In the genomic region with DNA sequence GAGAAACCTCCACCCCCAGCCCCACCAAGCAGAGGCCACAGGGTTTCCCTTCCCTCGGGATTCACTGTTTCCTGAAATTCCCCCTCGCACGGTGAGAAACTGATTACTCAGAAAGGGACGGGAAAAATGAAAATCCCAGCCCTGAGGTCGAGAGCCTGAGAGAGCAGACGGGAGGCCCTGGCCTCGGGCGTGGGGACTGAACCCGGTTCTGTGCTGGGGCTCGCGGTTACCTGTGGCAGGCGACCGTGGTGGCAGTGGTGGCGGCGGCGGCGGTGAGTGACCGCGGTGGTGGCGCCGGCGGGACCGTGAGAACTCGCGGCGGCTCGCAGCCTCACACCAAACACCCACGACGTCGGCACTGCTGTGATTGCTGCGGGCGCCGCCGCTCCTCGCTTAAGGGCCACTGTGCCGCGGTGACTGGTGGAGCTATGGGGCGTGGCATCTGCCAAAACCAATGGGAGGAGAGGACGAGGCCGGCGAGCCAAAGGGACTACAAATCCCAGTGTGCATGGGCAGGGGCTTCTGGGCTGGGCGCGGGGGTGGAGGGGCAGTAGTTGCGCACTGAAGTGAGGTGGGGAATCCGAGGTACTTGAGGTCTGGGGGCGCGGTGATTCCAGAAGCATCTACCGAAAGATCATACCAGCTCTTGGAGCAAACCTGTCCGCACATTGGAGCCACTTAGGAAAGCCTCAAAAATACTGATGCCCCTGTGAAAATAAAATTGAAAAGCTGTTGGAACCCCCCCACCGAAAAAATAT, we compare ENCODE assay signal across 7 cellular contexts. TPM values are rescaled to one million over a fixed set of nuclear protein-coding genes. Genes with fewer than 3 reads are reported as not detected.
A peak's percentile ranks its signal among the peaks of the same experiment; 100 is the strongest.
DNase-seq lines count a peak whose midpoint lies in the region; ATAC-seq and TF ChIP-seq lines count a peak whose summit lies in the region.

A gene (minus strand): TSS at position 369 of the 758 bp plus-strand sequence. CDS start 15,841 bp downstream, outside the sequence.

- H3K36me3 Mint-ChIP-seq in activated CD4-positive, alpha-beta T cell treated with anti-CD3 and anti-CD28 coated beads, Interleukin-2, amount 10 ng/mL, durations not matched to agents 24 days and 14 days (ENCODE audit: low read depth), result no peaks in the 10 kb centered on the region

- peaks cover 4% of the 10 kb centered on the region for H3K9me3 Mint-ChIP-seq in activated CD4-positive, alpha-beta T cell treated with anti-CD3 and anti-CD28 coated beads, Interleukin-2, amount 10 ng/mL, durations not matched to agents 24 days and 14 days

- peak within 1 kb of the TSS; percentile 70 for H3K4me3 Mint-ChIP-seq in activated CD4-positive, alpha-beta T cell treated with anti-CD3 and anti-CD28 coated beads, Interleukin-2, amount 10 ng/mL, durations not matched to agents 24 days and 14 days

- H3K9ac ChIP-seq in colonic mucosa (ENCODE audit: low read depth in 2 of 2, low read length in 2 of 2), result peak within 1 kb of the TSS; percentile 80 to 85

- DNase-seq in NCI-H2171 treated with DMSO at 0.1 percent for 48 hours (lab: John Stamatoyannopoulos, UW), result peak; percentile 97
- DNase-seq in activated CD4-positive, alpha-beta T cell treated with anti-CD3 and anti-CD28 coated beads, Interleukin-2, amount 10 ng/mL, durations not matched to agents 24 days and 14 days, result peak; percentile 92
- DNase-seq in colonic mucosa, result peak; percentile 97
- peak; percentile 92 for DNase-seq in kidney glomerular epithelial cell (lab: John Stamatoyannopoulos, UW)
- peak; percentile 88 for DNase-seq in stimulated activated CD4-positive, alpha-beta T cell treated with anti-CD3 and anti-CD28 coated beads, Interleukin-15, amount 100 ng/mL, for 24 hours

- peaks cover 28% of the 10 kb centered on the region for H3K4me1 Mint-ChIP-seq in activated CD4-positive, alpha-beta T cell treated with anti-CD3 and anti-CD28 coated beads, Interleukin-2, amount 10 ng/mL, durations not matched to agents 24 days and 14 days

- H3K4me1 ChIP-seq in colonic mucosa, result no peaks in the 10 kb centered on the region

- H3K36me3 ChIP-seq in colonic mucosa, result no peaks in the 10 kb centered on the region

- ATAC-seq in GM18517 (IDR thresholded peaks at IDR 0.05; ENCODE audit: unreplicated experiment) (peak; percentile 75), HG02970 (IDR thresholded peaks at IDR 0.05; ENCODE audit: low FRiP score, unreplicated experiment) (peak; percentile 73)

- no peaks in the 10 kb centered on the region for H3K9me3 ChIP-seq in colonic mucosa

- peak within 1 kb of the TSS; percentile 45 for H3K27ac ChIP-seq in colonic mucosa

- TF ChIP-seq CTCF in colonic mucosa (IDR thresholded peaks at IDR 0.05), result no peak

- peaks cover 73% of the 10 kb centered on the region for H3K27me3 Mint-ChIP-seq in activated CD4-positive, alpha-beta T cell treated with anti-CD3 and anti-CD28 coated beads, Interleukin-2, amount 10 ng/mL, durations not matched to agents 24 days and 14 days

- H3K4me3 ChIP-seq in colonic mucosa, result peak within 1 kb of the TSS; percentile 50

- H3K27ac Mint-ChIP-seq in activated CD4-positive, alpha-beta T cell treated with anti-CD3 and anti-CD28 coated beads, Interleukin-2, amount 10 ng/mL, durations not matched to agents 24 days and 14 days, result no peak within 1 kb of the TSS

- no peaks in the 10 kb centered on the region for H3K27me3 ChIP-seq in colonic mucosa

- intact Hi-C loops in activated CD4-positive, alpha-beta T cell treated with anti-CD3 and anti-CD28 coated beads, Interleukin-2, amount 10 ng/mL, durations not matched to agents 24 days and 14 days (cut with micrococcal nuclease), result loop anchor here (1.0 to 5.0 kb wide), 2 partner anchors 20 to 34 kb away; no protein-coding TSS in a partner anchor
- intact Hi-C loops in colonic mucosa (cut with DNase I), result no loop called here

RNA-seq across cellular contexts. Expression of the gene that starts here (rescaled TPM):
- 1.4 and 2.1 TPM in 2 replicates for total RNA-seq in activated CD4-positive, alpha-beta T cell treated with anti-CD3 and anti-CD28 coated beads, Interleukin-2, amount 10 ng/mL, durations not matched to agents 24 days and 14 days
- 100 to 1,000 TPM in 1 of 2 donors, 10 to 100 TPM in 1; 70.0 to 107 TPM for total RNA-seq in colonic mucosa

Comparison
In these comparisons a context has a peak if more than half of its experiments do, and no peak if none do; other contexts are left out.
1. Peak in every context shown above with its lines: DNase-seq, ATAC-seq, H3K4me3 ChIP-seq and H3K27ac ChIP-seq.
2. RNA of the gene that starts here (total RNA-seq): 70.0 to 107 TPM in colonic mucosa; 1.4 to 2.1 TPM in activated CD4-positive, alpha-beta T cell treated with anti-CD3 and anti-CD28 coated beads, Interleukin-2, amount 10 ng/mL, durations not matched to agents 24 days and 14 days; every median in the first group is over 10 times any median in the second.